In the genomic region with DNA sequence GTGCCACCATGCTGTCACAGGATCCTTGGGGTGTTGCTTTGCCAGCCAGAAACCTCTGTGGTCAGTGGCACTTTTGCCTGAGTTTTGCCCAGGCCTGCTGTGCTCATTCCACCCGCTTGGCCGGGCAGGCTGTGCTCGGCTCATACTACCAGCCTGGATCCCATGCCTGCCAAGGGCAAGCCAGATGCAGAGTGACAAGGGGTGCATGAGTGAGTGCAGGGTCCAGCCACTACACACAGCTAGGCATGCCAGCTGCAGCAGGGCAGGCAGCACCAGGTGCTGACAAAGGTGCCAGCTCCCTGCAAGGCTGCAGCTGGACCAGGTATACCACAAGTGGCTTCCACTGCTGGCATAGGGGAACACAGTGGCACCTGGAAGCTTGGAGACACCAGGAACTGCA, we compare ENCODE assay signal across 8 cellular contexts. TPM values are rescaled to one million over a fixed set of nuclear protein-coding genes. Genes with fewer than 3 reads are reported as not detected.
"Had no signal": no experiment of that assay in that cellular context is flagged by ENCODE, and none has a peak within 500 bp of the region (broad histone marks: within the 10 kb centered on the region; RNA-seq: fewer than 3 reads in every experiment).

No MANE protein-coding gene starts in this region.

- DNase-seq: GM23248, GOT3, H7, HFFc6, IMR-90 had no signal

- ATAC-seq: HCT116, K562 had no signal

- H3K27ac Mint-ChIP-seq: HFFc6 had no signal

- H3K9me3 Mint-ChIP-seq: HFFc6 had no signal

- H3K4me3 Mint-ChIP-seq: HFFc6 had no signal

RNA-seq across cellular contexts. Expression of a gene that starts 28.6 kb away (rescaled TPM):
- total RNA-seq: H4, H7, K562 had no signal
